ENCODE assay signal across 8 cellular contexts in the genomic region with DNA sequence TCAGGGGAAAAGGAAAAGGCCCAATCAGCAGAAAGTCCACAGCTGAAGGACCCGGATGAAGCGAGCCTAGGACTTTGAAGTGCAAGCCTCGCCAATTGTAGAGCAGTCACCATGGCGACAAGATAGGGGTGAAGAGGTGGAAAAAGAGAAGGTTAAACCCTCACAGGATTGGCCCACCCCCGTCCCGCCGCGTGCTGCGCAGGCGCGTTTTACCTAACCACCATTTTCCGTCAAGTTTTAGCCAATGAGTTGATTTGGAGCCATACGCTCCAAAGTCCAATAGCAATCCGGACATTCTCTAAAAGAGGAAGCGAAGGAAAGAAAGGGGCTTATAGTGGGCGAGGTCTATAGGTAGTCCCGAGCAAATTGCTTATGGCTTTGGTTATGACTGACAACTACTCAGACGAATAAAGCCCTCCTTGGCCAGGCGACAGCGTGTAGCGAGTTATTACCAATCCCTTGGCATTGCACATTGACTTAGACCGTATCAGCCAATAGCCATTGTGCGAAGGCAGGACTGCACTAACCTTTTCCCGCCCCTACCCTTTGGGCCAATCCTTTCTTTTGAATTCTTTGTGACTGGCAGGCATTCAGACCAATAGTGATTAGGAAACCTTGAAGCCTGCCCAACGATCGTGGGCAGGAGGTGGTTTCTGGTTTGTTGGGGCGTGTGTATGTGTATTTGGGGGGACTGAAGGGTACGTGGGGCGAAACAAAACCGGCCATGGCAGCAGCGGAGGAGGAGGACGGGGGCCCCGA. TPM values are rescaled to one million over a fixed set of nuclear protein-coding genes. Genes with fewer than 3 reads are reported as not detected.
DNase-seq lines count a peak whose midpoint lies in the region; ATAC-seq and TF ChIP-seq lines count a peak whose summit lies in the region.

A gene with protein sequence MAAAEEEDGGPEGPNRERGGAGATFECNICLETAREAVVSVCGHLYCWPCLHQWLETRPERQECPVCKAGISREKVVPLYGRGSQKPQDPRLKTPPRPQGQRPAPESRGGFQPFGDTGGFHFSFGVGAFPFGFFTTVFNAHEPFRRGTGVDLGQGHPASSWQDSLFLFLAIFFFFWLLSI (plus strand): TSS at position 618 of the 759 bp plus-strand sequence. CDS start 107 bp downstream, at position 725.

- TF ChIP-seq CTCF in CD14-positive monocyte (IDR thresholded peaks at IDR 0.05) = no peak
- no peak for TF ChIP-seq CTCF in right lobe of liver (IDR thresholded peaks at IDR 0.05)

- H3K4me3 Mint-ChIP-seq in CD14-positive monocyte = peak within 1 kb of the TSS; percentile 90 to 98
- peak within 1 kb of the TSS; percentile 91 for H3K4me3 Mint-ChIP-seq in activated CD4-positive, alpha-beta memory T cell treated with anti-CD3 and anti-CD28 coated beads, Interleukin-2, amount 10 ng/mL, durations not matched to agents 7 days and 5 days

- no peaks in the 10 kb centered on the region for H3K27me3 ChIP-seq in duodenal mucosa (ENCODE audit: control insufficient read depth in 1 of 2, insufficient read depth in 2 of 2, low read length in 2 of 2)
- H3K27me3 ChIP-seq in right lobe of liver = no peaks in the 10 kb centered on the region

- peaks cover 83% of the 10 kb centered on the region for H3K4me1 Mint-ChIP-seq in CD14-positive monocyte
- peaks cover 62% of the 10 kb centered on the region for H3K4me1 Mint-ChIP-seq in activated CD4-positive, alpha-beta memory T cell treated with anti-CD3 and anti-CD28 coated beads, Interleukin-2, amount 10 ng/mL, durations not matched to agents 7 days and 5 days

- ATAC-seq in GM19438 (IDR thresholded peaks at IDR 0.05; ENCODE audit: low read depth, unreplicated experiment) (peak; percentile 71), HG03575 (IDR thresholded peaks at IDR 0.05; ENCODE audit: extremely low read depth, insufficient number of reproducible peaks, low FRiP score, unreplicated experiment) (peak; percentile 55), right lobe of liver (peak; percentile 71 to 87 (median 82))

- no peaks in the 10 kb centered on the region for H3K9me3 ChIP-seq in duodenal mucosa (ENCODE audit: control insufficient read depth in 1 of 2, low read length in 2 of 2)
- H3K9me3 ChIP-seq in right lobe of liver = no peaks in the 10 kb centered on the region

- CTCF ChIA-PET in activated CD4-positive, alpha-beta memory T cell treated with anti-CD3 and anti-CD28 coated beads, Interleukin-2, amount 10 ng/mL, durations not matched to agents 7 days and 5 days (lab: Charles Lee) = interaction anchor here (1.0 to 2.4 kb wide), 3 partner anchors 18 to 23 kb away, joined by 4 to 20 read pairs (median 12); no protein-coding TSS in a partner anchor

- peak within 1 kb of the TSS; percentile 85 to 98 for H3K4me3 ChIP-seq in duodenal mucosa (ENCODE audit: low read depth in 1 of 2, low read length in 2 of 2)
- H3K4me3 ChIP-seq in right lobe of liver = peak within 1 kb of the TSS; percentile 54 to 87 (median 85)

- DNase-seq in CD14-positive monocyte (ENCODE audit: low spot score) (peak; percentile 96), NCI-H82 treated with DMSO at 0.1 percent for 48 hours (lab: John Stamatoyannopoulos, UW; ENCODE audit: unreplicated experiment) (peak; percentile 100), right lobe of liver (peak; percentile 93 to 97 (median 95))
- DNase-seq in activated CD4-positive, alpha-beta memory T cell treated with anti-CD3 and anti-CD28 coated beads, Interleukin-2, amount 10 ng/mL, durations not matched to agents 7 days and 5 days = peak; percentile 95
- peak; percentile 81 to 90 for DNase-seq in stimulated activated CD4-positive, alpha-beta T cell treated with anti-CD3 and anti-CD28 coated beads, Interleukin-4, amount 100 ng/mL, for 48 hours (ENCODE audit: low read depth in 2 of 2)

- under 1% methylated on average over 32 of the region's 33 CpGs for WGBS in right lobe of liver (ENCODE audit: insufficient coverage, low coverage, low lambda C conversion rate, missing lambda C conversion rate)

- peaks cover 0 to 4% (median 0%) of the 10 kb centered on the region in 3 donors for H3K27me3 Mint-ChIP-seq in CD14-positive monocyte (ENCODE audit: low read depth in 3 of 3)
- no peaks in the 10 kb centered on the region for H3K27me3 Mint-ChIP-seq in activated CD4-positive, alpha-beta memory T cell treated with anti-CD3 and anti-CD28 coated beads, Interleukin-2, amount 10 ng/mL, durations not matched to agents 7 days and 5 days

- peaks cover 20 to 29% of the 10 kb centered on the region in 2 donors for H3K36me3 Mint-ChIP-seq in CD14-positive monocyte
- peaks cover 31% of the 10 kb centered on the region for H3K36me3 Mint-ChIP-seq in activated CD4-positive, alpha-beta memory T cell treated with anti-CD3 and anti-CD28 coated beads, Interleukin-2, amount 10 ng/mL, durations not matched to agents 7 days and 5 days (ENCODE audit: low read depth)

- intact Hi-C loops in CD14-positive monocyte (cut with micrococcal nuclease) = loop anchor here (1.0 to 5.0 kb wide), 4 partner anchors 17 to 56 kb away; a partner anchor contains a TSS
- intact Hi-C loops in right lobe of liver (cut with DNase I) = no loop called here

- POLR2A ChIA-PET in activated CD4-positive, alpha-beta memory T cell treated with anti-CD3 and anti-CD28 coated beads, Interleukin-2, amount 10 ng/mL, durations not matched to agents 7 days and 5 days (lab: Charles Lee) = interaction anchor here (0.6 to 8.0 kb wide), 9 partner anchors 13 to 698 kb away, joined by 3 to 155 read pairs (median 3); a partner anchor contains a TSS

- H3K36me3 ChIP-seq in duodenal mucosa (ENCODE audit: control insufficient read depth in 1 of 2, insufficient read depth in 2 of 2, low read length in 2 of 2) (peaks cover 8 to 21% of the 10 kb centered on the region in 2 donors), right lobe of liver (peaks cover 0 to 3% (median 0%) of the 10 kb centered on the region in 4 donors)

- H3K9ac ChIP-seq in duodenal mucosa (ENCODE audit: low read depth in 1 of 2, low read length in 2 of 2) = peak within 1 kb of the TSS; percentile 84 to 95

- H3K27ac ChIP-seq in duodenal mucosa (ENCODE audit: low read depth, low read length) (peak within 1 kb of the TSS; percentile 94), right lobe of liver (peak within 1 kb of the TSS; percentile 73 to 97 (median 82))

- H3K27ac Mint-ChIP-seq in CD14-positive monocyte = peak within 1 kb of the TSS; percentile 96 to 100 (median 100)
- H3K27ac Mint-ChIP-seq in activated CD4-positive, alpha-beta memory T cell treated with anti-CD3 and anti-CD28 coated beads, Interleukin-2, amount 10 ng/mL, durations not matched to agents 7 days and 5 days = peak within 1 kb of the TSS; percentile 90

- H3K4me1 ChIP-seq in duodenal mucosa (ENCODE audit: control insufficient read depth in 1 of 2, insufficient read depth in 2 of 2, low read length in 2 of 2) (peaks cover 47 to 57% of the 10 kb centered on the region in 2 donors), right lobe of liver (peaks cover 0 to 32% (median 9%) of the 10 kb centered on the region in 4 donors)

- H3K9me3 Mint-ChIP-seq in CD14-positive monocyte = no peaks in the 10 kb centered on the region
- no peaks in the 10 kb centered on the region for H3K9me3 Mint-ChIP-seq in activated CD4-positive, alpha-beta memory T cell treated with anti-CD3 and anti-CD28 coated beads, Interleukin-2, amount 10 ng/mL, durations not matched to agents 7 days and 5 days

- TF ChIP-seq POLR2A in right lobe of liver (IDR thresholded peaks at IDR 0.05) = peak; percentile 31

RNA-seq across cellular contexts. Expression of the gene that starts here (rescaled TPM):
- 100 to 1,000 TPM in 1 of 2 donors, 10 to 100 TPM in 1; 83.5 to 108 TPM for polyA plus RNA-seq in CD14-positive monocyte
- 10 to 100 TPM; 44.0 to 45.4 TPM for total RNA-seq in activated CD4-positive, alpha-beta memory T cell treated with anti-CD3 and anti-CD28 coated beads, Interleukin-2, amount 10 ng/mL, durations not matched to agents 7 days and 5 days
- 10 to 100 TPM; 50.5 to 90.4 (median 60.9) TPM for total RNA-seq in right lobe of liver

Comparison
In these comparisons a context has a peak if more than half of its experiments do, and no peak if none do; other contexts are left out.
1. Peak in every context shown above with its lines: DNase-seq, ATAC-seq, H3K4me3 ChIP-seq and H3K27ac ChIP-seq.
2. intact Hi-C loops: an anchor here in CD14-positive monocyte (1.0 to 5.0 kb wide); none called in right lobe of liver.